Comparison of ENCODE assay signal across 2 cellular contexts in the genomic region with DNA sequence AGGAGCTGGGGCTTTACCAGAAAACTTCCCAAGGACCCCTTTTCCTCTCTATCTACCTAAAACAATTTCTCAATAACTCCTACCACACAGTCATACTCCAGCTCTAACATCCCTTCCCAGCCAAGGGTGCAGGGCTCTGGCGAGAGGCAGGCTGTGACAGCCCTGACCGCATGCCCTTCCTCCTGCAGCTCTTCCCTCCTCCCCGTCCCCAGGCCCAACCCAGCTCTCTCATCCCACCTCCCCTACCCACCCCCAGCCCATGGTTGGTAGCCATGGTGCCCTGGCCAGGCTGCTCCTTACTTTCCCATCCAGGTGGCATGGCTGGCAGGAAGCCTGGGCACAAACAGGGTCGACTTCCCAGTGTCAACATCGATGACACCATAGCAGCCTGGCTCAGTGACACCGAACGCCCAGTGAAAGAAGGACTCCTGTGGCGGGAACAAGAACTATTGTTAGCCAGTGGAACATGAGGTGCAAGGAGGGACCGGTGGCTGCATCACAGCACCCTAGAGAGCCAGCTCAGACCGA.
TF ChIP-seq lines count a peak whose summit lies in the region.

No MANE protein-coding gene starts in this region.

TF ChIP-seq in HepG2, 621 proteins besides CTCF, POLR2A, EP300 and RAD21:
- TF ChIP-seq, protein P1, sequence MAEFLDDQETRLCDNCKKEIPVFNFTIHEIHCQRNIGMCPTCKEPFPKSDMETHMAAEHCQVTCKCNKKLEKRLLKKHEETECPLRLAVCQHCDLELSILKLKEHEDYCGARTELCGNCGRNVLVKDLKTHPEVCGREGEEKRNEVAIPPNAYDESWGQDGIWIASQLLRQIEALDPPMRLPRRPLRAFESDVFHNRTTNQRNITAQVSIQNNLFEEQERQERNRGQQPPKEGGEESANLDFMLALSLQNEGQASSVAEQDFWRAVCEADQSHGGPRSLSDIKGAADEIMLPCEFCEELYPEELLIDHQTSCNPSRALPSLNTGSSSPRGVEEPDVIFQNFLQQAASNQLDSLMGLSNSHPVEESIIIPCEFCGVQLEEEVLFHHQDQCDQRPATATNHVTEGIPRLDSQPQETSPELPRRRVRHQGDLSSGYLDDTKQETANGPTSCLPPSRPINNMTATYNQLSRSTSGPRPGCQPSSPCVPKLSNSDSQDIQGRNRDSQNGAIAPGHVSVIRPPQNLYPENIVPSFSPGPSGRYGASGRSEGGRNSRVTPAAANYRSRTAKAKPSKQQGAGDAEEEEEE (CRISPR knock-in tag; IDR thresholded peaks at IDR 0.05; ENCODE audit: borderline replicate concordance) = no peak
- TF ChIP-seq EED (CRISPR knock-in tag; IDR thresholded peaks at IDR 0.05) (no peak), CENPX (CRISPR knock-in tag; IDR thresholded peaks at IDR 0.05) (no peak), BORCS8-MEF2B (CRISPR knock-in tag; IDR thresholded peaks at IDR 0.05) (no peak), TARDBP (CRISPR knock-in tag; IDR thresholded peaks at IDR 0.05) (no peak), TRIM24 (CRISPR knock-in tag; IDR thresholded peaks at IDR 0.05) (no peak), ZNF674 (CRISPR knock-in tag; IDR thresholded peaks at IDR 0.05; ENCODE audit: low read depth) (no peak), HNRNPUL1 (IDR thresholded peaks at IDR 0.05; ENCODE audit: low read depth, low read length) (no peak), ZNF10 (CRISPR knock-in tag; IDR thresholded peaks at IDR 0.05; ENCODE audit: borderline replicate concordance, low read depth) (no peak), ZNF747 (CRISPR knock-in tag; IDR thresholded peaks at IDR 0.05; ENCODE audit: borderline replicate concordance) (no peak), GABPB1 (CRISPR knock-in tag; IDR thresholded peaks at IDR 0.05) (no peak), SMYD3 (CRISPR knock-in tag; IDR thresholded peaks at IDR 0.05) (no peak)
- TF ChIP-seq, protein P2, sequence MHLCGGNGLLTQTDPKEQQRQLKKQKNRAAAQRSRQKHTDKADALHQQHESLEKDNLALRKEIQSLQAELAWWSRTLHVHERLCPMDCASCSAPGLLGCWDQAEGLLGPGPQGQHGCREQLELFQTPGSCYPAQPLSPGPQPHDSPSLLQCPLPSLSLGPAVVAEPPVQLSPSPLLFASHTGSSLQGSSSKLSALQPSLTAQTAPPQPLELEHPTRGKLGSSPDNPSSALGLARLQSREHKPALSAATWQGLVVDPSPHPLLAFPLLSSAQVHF (CRISPR knock-in tag; IDR thresholded peaks at IDR 0.05) = no peak
- TF ChIP-seq, protein P3, sequence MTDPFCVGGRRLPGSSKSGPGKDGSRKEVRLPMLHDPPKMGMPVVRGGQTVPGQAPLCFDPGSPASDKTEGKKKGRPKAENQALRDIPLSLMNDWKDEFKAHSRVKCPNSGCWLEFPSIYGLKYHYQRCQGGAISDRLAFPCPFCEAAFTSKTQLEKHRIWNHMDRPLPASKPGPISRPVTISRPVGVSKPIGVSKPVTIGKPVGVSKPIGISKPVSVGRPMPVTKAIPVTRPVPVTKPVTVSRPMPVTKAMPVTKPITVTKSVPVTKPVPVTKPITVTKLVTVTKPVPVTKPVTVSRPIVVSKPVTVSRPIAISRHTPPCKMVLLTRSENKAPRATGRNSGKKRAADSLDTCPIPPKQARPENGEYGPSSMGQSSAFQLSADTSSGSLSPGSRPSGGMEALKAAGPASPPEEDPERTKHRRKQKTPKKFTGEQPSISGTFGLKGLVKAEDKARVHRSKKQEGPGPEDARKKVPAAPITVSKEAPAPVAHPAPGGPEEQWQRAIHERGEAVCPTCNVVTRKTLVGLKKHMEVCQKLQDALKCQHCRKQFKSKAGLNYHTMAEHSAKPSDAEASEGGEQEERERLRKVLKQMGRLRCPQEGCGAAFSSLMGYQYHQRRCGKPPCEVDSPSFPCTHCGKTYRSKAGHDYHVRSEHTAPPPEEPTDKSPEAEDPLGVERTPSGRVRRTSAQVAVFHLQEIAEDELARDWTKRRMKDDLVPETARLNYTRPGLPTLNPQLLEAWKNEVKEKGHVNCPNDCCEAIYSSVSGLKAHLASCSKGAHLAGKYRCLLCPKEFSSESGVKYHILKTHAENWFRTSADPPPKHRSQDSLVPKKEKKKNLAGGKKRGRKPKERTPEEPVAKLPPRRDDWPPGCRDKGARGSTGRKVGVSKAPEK (CRISPR knock-in tag; IDR thresholded peaks at IDR 0.05; ENCODE audit: borderline replicate concordance) = no peak
- TF ChIP-seq, protein P4, sequence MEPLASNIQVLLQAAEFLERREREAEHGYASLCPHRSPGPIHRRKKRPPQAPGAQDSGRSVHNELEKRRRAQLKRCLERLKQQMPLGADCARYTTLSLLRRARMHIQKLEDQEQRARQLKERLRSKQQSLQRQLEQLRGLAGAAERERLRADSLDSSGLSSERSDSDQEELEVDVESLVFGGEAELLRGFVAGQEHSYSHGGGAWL (CRISPR knock-in tag; IDR thresholded peaks at IDR 0.05) = no peak
- TF ChIP-seq, protein P5, sequence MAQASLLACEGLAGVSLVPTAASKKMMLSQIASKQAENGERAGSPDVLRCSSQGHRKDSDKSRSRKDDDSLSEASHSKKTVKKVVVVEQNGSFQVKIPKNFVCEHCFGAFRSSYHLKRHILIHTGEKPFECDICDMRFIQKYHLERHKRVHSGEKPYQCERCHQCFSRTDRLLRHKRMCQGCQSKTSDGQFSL (CRISPR knock-in tag; IDR thresholded peaks at IDR 0.05) = no peak
- TF ChIP-seq, protein P6, sequence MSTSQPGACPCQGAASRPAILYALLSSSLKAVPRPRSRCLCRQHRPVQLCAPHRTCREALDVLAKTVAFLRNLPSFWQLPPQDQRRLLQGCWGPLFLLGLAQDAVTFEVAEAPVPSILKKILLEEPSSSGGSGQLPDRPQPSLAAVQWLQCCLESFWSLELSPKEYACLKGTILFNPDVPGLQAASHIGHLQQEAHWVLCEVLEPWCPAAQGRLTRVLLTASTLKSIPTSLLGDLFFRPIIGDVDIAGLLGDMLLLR (CRISPR knock-in tag; IDR thresholded peaks at IDR 0.05) = no peak
- TF ChIP-seq, protein P7, sequence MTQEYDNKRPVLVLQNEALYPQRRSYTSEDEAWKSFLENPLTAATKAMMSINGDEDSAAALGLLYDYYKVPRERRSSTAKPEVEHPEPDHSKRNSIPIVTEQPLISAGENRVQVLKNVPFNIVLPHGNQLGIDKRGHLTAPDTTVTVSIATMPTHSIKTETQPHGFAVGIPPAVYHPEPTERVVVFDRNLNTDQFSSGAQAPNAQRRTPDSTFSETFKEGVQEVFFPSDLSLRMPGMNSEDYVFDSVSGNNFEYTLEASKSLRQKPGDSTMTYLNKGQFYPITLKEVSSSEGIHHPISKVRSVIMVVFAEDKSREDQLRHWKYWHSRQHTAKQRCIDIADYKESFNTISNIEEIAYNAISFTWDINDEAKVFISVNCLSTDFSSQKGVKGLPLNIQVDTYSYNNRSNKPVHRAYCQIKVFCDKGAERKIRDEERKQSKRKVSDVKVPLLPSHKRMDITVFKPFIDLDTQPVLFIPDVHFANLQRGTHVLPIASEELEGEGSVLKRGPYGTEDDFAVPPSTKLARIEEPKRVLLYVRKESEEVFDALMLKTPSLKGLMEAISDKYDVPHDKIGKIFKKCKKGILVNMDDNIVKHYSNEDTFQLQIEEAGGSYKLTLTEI (CRISPR knock-in tag; conservative IDR thresholded peaks at IDR 0.05) = no peak
TF ChIP-seq in HepG2: peak in this region for 0.

TF ChIP-seq in H1, 55 proteins besides CTCF, POLR2A, EP300 and RAD21 (continues in another document):
- TF ChIP-seq TBP (IDR thresholded peaks at IDR 0.05; ENCODE audit: low read depth, low read length) (no peak), TAF7 (optimal IDR thresholded peaks at IDR 0.05; ENCODE audit: borderline replicate concordance, low read depth, low read length) (no peak), GTF2F1 (IDR thresholded peaks at IDR 0.05; ENCODE audit: borderline replicate concordance, low read depth, low read length) (no peak), SP4 (IDR thresholded peaks at IDR 0.05; ENCODE audit: low read length) (no peak), CBX5 (IDR thresholded peaks at IDR 0.05; ENCODE audit: low read depth, low read length) (no peak), RFX5 (IDR thresholded peaks at IDR 0.05; ENCODE audit: borderline replicate concordance, low read depth, low read length) (no peak), POLR2AphosphoS5 (IDR thresholded peaks at IDR 0.05; ENCODE audit: low read depth, low read length) (no peak), ASH2L (IDR thresholded peaks at IDR 0.05; ENCODE audit: low read length) (no peak), CREB1 (IDR thresholded peaks at IDR 0.05) (no peak), ZNF274 (IDR thresholded peaks at IDR 0.05; ENCODE audit: borderline replicate concordance, extremely low read depth, low read length) (no peak), CTBP2 (IDR thresholded peaks at IDR 0.05; ENCODE audit: borderline replicate concordance, insufficient read depth, insufficient read length, low read length) (no peak), POU5F1 (IDR thresholded peaks at IDR 0.05; ENCODE audit: low read depth, low read length) (no peak)
- TF ChIP-seq, protein P8, sequence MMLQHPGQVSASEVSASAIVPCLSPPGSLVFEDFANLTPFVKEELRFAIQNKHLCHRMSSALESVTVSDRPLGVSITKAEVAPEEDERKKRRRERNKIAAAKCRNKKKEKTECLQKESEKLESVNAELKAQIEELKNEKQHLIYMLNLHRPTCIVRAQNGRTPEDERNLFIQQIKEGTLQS (IDR thresholded peaks at IDR 0.05; ENCODE audit: insufficient read depth, low read depth, low read length) = no peak
- TF ChIP-seq, protein P9, sequence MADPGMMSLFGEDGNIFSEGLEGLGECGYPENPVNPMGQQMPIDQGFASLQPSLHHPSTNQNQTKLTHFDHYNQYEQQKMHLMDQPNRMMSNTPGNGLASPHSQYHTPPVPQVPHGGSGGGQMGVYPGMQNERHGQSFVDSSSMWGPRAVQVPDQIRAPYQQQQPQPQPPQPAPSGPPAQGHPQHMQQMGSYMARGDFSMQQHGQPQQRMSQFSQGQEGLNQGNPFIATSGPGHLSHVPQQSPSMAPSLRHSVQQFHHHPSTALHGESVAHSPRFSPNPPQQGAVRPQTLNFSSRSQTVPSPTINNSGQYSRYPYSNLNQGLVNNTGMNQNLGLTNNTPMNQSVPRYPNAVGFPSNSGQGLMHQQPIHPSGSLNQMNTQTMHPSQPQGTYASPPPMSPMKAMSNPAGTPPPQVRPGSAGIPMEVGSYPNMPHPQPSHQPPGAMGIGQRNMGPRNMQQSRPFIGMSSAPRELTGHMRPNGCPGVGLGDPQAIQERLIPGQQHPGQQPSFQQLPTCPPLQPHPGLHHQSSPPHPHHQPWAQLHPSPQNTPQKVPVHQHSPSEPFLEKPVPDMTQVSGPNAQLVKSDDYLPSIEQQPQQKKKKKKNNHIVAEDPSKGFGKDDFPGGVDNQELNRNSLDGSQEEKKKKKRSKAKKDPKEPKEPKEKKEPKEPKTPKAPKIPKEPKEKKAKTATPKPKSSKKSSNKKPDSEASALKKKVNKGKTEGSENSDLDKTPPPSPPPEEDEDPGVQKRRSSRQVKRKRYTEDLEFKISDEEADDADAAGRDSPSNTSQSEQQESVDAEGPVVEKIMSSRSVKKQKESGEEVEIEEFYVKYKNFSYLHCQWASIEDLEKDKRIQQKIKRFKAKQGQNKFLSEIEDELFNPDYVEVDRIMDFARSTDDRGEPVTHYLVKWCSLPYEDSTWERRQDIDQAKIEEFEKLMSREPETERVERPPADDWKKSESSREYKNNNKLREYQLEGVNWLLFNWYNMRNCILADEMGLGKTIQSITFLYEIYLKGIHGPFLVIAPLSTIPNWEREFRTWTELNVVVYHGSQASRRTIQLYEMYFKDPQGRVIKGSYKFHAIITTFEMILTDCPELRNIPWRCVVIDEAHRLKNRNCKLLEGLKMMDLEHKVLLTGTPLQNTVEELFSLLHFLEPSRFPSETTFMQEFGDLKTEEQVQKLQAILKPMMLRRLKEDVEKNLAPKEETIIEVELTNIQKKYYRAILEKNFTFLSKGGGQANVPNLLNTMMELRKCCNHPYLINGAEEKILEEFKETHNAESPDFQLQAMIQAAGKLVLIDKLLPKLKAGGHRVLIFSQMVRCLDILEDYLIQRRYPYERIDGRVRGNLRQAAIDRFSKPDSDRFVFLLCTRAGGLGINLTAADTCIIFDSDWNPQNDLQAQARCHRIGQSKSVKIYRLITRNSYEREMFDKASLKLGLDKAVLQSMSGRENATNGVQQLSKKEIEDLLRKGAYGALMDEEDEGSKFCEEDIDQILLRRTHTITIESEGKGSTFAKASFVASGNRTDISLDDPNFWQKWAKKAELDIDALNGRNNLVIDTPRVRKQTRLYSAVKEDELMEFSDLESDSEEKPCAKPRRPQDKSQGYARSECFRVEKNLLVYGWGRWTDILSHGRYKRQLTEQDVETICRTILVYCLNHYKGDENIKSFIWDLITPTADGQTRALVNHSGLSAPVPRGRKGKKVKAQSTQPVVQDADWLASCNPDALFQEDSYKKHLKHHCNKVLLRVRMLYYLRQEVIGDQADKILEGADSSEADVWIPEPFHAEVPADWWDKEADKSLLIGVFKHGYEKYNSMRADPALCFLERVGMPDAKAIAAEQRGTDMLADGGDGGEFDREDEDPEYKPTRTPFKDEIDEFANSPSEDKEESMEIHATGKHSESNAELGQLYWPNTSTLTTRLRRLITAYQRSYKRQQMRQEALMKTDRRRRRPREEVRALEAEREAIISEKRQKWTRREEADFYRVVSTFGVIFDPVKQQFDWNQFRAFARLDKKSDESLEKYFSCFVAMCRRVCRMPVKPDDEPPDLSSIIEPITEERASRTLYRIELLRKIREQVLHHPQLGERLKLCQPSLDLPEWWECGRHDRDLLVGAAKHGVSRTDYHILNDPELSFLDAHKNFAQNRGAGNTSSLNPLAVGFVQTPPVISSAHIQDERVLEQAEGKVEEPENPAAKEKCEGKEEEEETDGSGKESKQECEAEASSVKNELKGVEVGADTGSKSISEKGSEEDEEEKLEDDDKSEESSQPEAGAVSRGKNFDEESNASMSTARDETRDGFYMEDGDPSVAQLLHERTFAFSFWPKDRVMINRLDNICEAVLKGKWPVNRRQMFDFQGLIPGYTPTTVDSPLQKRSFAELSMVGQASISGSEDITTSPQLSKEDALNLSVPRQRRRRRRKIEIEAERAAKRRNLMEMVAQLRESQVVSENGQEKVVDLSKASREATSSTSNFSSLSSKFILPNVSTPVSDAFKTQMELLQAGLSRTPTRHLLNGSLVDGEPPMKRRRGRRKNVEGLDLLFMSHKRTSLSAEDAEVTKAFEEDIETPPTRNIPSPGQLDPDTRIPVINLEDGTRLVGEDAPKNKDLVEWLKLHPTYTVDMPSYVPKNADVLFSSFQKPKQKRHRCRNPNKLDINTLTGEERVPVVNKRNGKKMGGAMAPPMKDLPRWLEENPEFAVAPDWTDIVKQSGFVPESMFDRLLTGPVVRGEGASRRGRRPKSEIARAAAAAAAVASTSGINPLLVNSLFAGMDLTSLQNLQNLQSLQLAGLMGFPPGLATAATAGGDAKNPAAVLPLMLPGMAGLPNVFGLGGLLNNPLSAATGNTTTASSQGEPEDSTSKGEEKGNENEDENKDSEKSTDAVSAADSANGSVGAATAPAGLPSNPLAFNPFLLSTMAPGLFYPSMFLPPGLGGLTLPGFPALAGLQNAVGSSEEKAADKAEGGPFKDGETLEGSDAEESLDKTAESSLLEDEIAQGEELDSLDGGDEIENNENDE (IDR thresholded peaks at IDR 0.05; ENCODE audit: insufficient replicate concordance, low read length) = no peak
- TF ChIP-seq, protein P10, sequence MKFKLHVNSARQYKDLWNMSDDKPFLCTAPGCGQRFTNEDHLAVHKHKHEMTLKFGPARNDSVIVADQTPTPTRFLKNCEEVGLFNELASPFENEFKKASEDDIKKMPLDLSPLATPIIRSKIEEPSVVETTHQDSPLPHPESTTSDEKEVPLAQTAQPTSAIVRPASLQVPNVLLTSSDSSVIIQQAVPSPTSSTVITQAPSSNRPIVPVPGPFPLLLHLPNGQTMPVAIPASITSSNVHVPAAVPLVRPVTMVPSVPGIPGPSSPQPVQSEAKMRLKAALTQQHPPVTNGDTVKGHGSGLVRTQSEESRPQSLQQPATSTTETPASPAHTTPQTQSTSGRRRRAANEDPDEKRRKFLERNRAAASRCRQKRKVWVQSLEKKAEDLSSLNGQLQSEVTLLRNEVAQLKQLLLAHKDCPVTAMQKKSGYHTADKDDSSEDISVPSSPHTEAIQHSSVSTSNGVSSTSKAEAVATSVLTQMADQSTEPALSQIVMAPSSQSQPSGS (IDR thresholded peaks at IDR 0.05; ENCODE audit: low read length) = no peak
- TF ChIP-seq, protein P11, sequence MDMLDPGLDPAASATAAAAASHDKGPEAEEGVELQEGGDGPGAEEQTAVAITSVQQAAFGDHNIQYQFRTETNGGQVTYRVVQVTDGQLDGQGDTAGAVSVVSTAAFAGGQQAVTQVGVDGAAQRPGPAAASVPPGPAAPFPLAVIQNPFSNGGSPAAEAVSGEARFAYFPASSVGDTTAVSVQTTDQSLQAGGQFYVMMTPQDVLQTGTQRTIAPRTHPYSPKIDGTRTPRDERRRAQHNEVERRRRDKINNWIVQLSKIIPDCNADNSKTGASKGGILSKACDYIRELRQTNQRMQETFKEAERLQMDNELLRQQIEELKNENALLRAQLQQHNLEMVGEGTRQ (IDR thresholded peaks at IDR 0.05; ENCODE audit: low read length) = no peak
